Comparison of ENCODE assay signal across 8 cellular contexts in the genomic region with DNA sequence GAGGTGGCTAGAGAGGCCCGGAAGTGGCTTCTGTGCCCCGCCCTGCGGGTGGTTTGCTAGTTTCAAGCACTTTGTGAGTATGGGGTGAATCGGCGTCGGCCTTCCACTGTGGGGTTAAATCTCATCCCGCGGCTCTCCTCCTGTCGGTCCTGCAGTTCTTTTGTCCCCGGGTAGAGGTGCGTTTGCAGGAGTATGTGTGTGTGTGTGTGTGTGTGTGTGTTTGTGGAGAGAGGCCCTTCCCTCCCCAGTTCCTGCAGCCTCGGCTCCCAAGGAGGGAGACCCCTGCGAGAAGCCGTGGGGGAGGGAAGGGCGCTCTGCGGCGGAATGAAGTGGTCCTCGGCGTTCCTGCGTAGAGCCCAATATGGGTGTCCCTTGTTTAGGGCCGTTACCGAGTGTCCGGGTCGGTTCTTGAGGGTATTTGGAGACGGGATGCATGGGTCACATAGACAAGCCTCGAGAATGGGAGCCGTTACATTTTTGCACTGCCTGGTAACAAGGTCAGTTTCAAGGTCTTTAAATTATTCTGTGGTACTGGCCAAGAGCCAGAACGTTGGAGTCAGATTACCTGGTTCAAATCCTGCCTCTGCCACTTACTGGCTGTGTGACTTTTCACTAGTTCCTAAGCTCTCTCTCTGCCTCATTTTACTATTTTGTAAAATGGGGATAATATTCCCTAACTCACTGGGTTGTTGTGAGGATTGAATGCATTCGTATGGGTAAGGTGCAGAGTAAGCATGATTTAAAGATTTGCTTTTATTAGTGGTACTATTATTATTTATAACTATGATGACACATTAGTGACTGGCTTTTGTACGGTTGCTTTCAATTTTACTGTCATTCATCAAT. TPM values are rescaled to one million over a fixed set of nuclear protein-coding genes. Genes with fewer than 3 reads are reported as not detected.
A peak's percentile ranks its signal among the peaks of the same experiment; 100 is the strongest.
DNase-seq lines count a peak whose midpoint lies in the region; ATAC-seq and TF ChIP-seq lines count a peak whose summit lies in the region.

Gene ZKSCAN3, plus strand, starts transcription at position 56 of the 846 bp plus-strand sequence. CDS start 9,640 bp downstream, outside the sequence.

- peak within 1 kb of the TSS; percentile 69 for H3K4me3 ChIP-seq in colonic mucosa

- H3K9me3 ChIP-seq in colonic mucosa: no peaks in the 10 kb centered on the region

- ATAC-seq in HG03159 (IDR thresholded peaks at IDR 0.05; ENCODE audit: unreplicated experiment) (peak; percentile 96), left colon (peak; percentile 96)

- no peaks in the 10 kb centered on the region for H3K27me3 ChIP-seq in colonic mucosa

- no peak for TF ChIP-seq CTCF in colonic mucosa (IDR thresholded peaks at IDR 0.05)

- peak within 1 kb of the TSS; percentile 43 for H3K27ac ChIP-seq in colonic mucosa

- peak; percentile 74 for TF ChIP-seq POLR2A in GM18951 (IDR thresholded peaks at IDR 0.05; ENCODE audit: extremely low read depth, insufficient read depth, insufficient read length)

- peak; percentile 86 for DNase-seq in Ammon's horn (ENCODE audit: low spot score)
- DNase-seq in NCI-H460 (ENCODE audit: extremely low read depth, low read depth): peak; percentile 72
- DNase-seq in activated CD4-positive, alpha-beta T cell treated with anti-CD3 and anti-CD28 coated beads for 4 hours: peak; percentile 76 to 80
- DNase-seq in colonic mucosa: peak; percentile 92
- DNase-seq in left colon: peak; percentile 90 to 93
- peak; percentile 87 to 88 for DNase-seq in stimulated activated CD4-positive, alpha-beta T cell treated with anti-CD3 and anti-CD28 coated beads, Interleukin-2, amount 100 ng/mL, for 24 hours

- intact Hi-C loops in colonic mucosa (cut with DNase I): loop anchor here (10.0 kb wide), 2 partner anchors 125 to 445 kb away; partner anchors contain the start of gene ZSCAN9
- intact Hi-C loops in left colon (cut with DNase I, micrococcal nuclease): loop anchor here in 1 of 2 donors (10.0 kb wide), 1 partner anchor 85 kb away; the partner anchor contains the start of gene ZSCAN26

- in situ Hi-C loops in GM18951 (cut with MboI; ENCODE audit: low sequenced_read_pairs, unreplicated experiment): loop anchor here (10.0 kb wide), 1 partner anchor 215 kb away; no protein-coding TSS in a partner anchor

- peak within 1 kb of the TSS; percentile 81 to 91 for H3K9ac ChIP-seq in colonic mucosa (ENCODE audit: low read depth in 2 of 2, low read length in 2 of 2)

- H3K36me3 ChIP-seq in colonic mucosa: no peaks in the 10 kb centered on the region

- peaks cover 4% of the 10 kb centered on the region for H3K4me1 ChIP-seq in colonic mucosa

RNA-seq across cellular contexts. Expression of gene ZKSCAN3, which starts in this region (rescaled TPM):
- total RNA-seq in NCI-H460 (2014; rRNA removed; shearing (Covaris generic)): 5.6 TPM in 2 replicates
- polyA plus RNA-seq in NCI-H460 (2014; cell fraction: nucleus; rRNA removed): 2.6 and 6.5 TPM in 2 replicates
- total RNA-seq in colonic mucosa (1 to 10 TPM; 4.9 to 6.1 TPM), left colon (1 to 10 TPM; 3.2 to 6.2 TPM)

Comparison
In these comparisons a context has a peak if more than half of its experiments do, and no peak if none do; other contexts are left out.
1. Peak in every context shown above with its lines: DNase-seq, ATAC-seq, H3K4me3 ChIP-seq and H3K27ac ChIP-seq.